In genomic region chr7:156139112-156139511, GRCh38 we compare ENCODE assay signal across 34 cellular contexts.
"Had no signal": no experiment of that assay in that cellular context is flagged by ENCODE, and none has a peak within 500 bp of the region (broad histone marks: within the 10 kb centered on the region; RNA-seq: fewer than 3 reads in every experiment).

No MANE protein-coding gene starts in this region.

- H3K9ac ChIP-seq: KMS-11 had no signal

- H3K4me2 ChIP-seq: KMS-11 had no signal

- DNase-seq: Karpas-422, Kasumi-1, MG63, MM.1S, MV-4-11, NCI-H1048, NCI-H1092, NCI-H1092 treated with DMSO at 0.1 percent for 48 hours, NCI-H1105, NCI-H1105 treated with DMSO at 0.1 percent for 48 hours, NCI-H1417, NCI-H1417 treated with DMSO at 0.1 percent for 48 hours, NCI-H1436, NCI-H1436 treated with DMSO at 0.1 percent for 48 hours, NCI-H146, NCI-H1694, NCI-H1694 treated with DMSO at 0.1 percent for 48 hours, NCI-H187, NCI-H187 treated with DMSO at 0.1 percent for 48 hours, NCI-H1930, NCI-H2029, NCI-H2029 treated with DMSO at 0.1 percent for 48 hours, NCI-H2081, NCI-H2081 treated with DMSO at 0.1 percent for 48 hours, NCI-H2107, NCI-H2171, NCI-H2171 treated with DMSO at 0.1 percent for 48 hours, NCI-H2227 treated with DMSO at 0.1 percent for 48 hours, NCI-H226, NCI-H345, NCI-H446, NCI-H446 treated with DMSO at 0.1 percent for 48 hours, NCI-H510A had no signal

- H3K4me3 ChIP-seq: MG63 had no signal

- H3K9me3 ChIP-seq: MG63 had no signal

- H3K27me3 ChIP-seq: MG63 had no signal

- H3K27ac ChIP-seq: KMS-11 had no signal

- H3K36me3 ChIP-seq: MG63 had no signal
